ENCODE assay signal across 17 cellular contexts in the genomic region with DNA sequence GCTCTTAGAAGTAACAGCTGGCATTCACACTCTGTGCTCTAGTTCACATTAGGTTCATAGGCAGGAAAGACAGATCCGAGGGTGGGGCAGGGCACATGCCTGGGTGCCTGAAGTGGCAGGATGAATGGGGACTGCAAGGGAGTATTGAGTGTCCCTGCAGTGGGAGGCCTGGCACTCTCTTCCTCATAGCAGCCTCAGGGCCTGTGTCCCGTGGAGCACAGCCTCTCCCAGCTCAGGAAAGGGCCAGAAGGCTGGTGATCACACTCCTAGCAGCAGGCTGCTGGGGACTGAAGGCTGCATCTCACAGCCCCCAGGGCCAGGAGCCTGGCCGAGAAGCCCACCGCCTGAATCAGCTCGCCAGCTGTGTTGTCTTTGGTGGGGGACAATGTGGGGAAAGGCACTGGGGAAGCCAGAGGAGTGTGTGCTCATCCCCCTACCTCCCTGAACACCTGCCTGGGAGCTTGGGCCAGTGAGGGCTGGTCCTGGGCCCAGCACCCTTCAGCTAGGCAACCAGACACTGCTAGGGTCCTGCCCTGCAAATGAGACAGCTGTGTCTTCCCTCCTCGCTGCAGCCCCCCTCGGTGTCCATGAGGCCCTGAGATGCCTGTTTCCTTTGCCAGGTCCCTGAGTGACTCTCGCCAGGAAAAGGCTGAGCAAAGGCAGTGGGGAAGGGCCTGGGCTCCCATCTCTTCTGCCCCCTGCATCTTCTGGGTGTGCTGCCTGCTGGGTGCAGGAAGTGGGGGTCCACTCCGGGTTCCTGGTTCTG. TPM values are rescaled to one million over a fixed set of nuclear protein-coding genes. Genes with fewer than 3 reads are reported as not detected.
DNase-seq lines count a peak whose midpoint lies in the region; ATAC-seq and TF ChIP-seq lines count a peak whose summit lies in the region.
"Had no signal": no experiment of that assay in that cellular context is flagged by ENCODE, and none has a peak within 500 bp of the region (broad histone marks: within the 10 kb centered on the region; RNA-seq: fewer than 3 reads in every experiment).

No MANE protein-coding gene starts in this region.

- H3K4me3 Mint-ChIP-seq in activated naive CD4-positive, alpha-beta T cell treated with anti-CD3 and anti-CD28 coated beads, Interleukin-2, amount 50 U/mL, for 24 hours: no peak overlapping the region
- no peak overlapping the region for H3K4me3 Mint-ChIP-seq in mesothelial cell of epicardium

- H3K4me3 ChIP-seq in SK-N-MC: no peak overlapping the region
- no peak overlapping the region for H3K4me3 ChIP-seq in upper lobe of right lung
- no peak overlapping the region for H3K4me3 ChIP-seq in brain microvascular endothelial cell (ENCODE audit: low read depth, low read length)
- H3K4me3 ChIP-seq: hepatocyte, K562 had no signal

- H3K36me3 Mint-ChIP-seq in activated naive CD4-positive, alpha-beta T cell treated with anti-CD3 and anti-CD28 coated beads, Interleukin-2, amount 50 U/mL, for 24 hours: no peaks in the 10 kb centered on the region
- no peaks in the 10 kb centered on the region for H3K36me3 Mint-ChIP-seq in mesothelial cell of epicardium

- TF ChIP-seq CTCF in mesothelial cell of epicardium (IDR thresholded peaks at IDR 0.05; ENCODE audit: unreplicated experiment): no peak
- TF ChIP-seq CTCF in upper lobe of right lung (IDR thresholded peaks at IDR 0.05): no peak
- no peak for TF ChIP-seq CTCF in brain microvascular endothelial cell (IDR thresholded peaks at IDR 0.05; ENCODE audit: low read depth, low read length, missing control alignments)

- H3K4me1 ChIP-seq in upper lobe of right lung: peaks cover 22% of the 10 kb centered on the region

- DNase-seq in activated naive CD4-positive, alpha-beta T cell treated with Interleukin-2 at 50 U/mL for 16 hours: no peak
- DNase-seq in SK-N-MC (ENCODE audit: low read depth, low spot score): no peak
- DNase-seq in mesothelial cell of epicardium (ENCODE audit: low spot score in 2 of 2, unreplicated experiment in 2 of 2): peak in 1 of 2 experiments; percentile 39
- DNase-seq in upper lobe of right lung: peak; percentile 66
- DNase-seq in activated gamma-delta T cell treated with Interleukin-2 at 50 U/mL for 16 hours: no peak
- no peak for DNase-seq in brain microvascular endothelial cell
- DNase-seq: caudate nucleus; effector memory CD4-positive, alpha-beta T cell; kidney glomerular epithelial cell; NCI-H1105 treated with DMSO at 0.1 percent for 48 hours; NCI-H526 treated with DMSO at 0.1 percent for 48 hours; stimulated activated CD4-positive, alpha-beta T cell treated with anti-CD3 and anti-CD28 coated beads, Interleukin-12 subunit alpha, Interleukin-12 subunit beta, amount 100 ng/mL, for 4 hours; stimulated activated naive CD8-positive, alpha-beta T cell treated with anti-CD3 and anti-CD28 coated beads, Interleukin-15, Interleukin-2, amounts not matched to agents 100 U/mL and 50 U/mL, for 24 hours had no signal

- no peaks in the 10 kb centered on the region for H3K4me1 Mint-ChIP-seq in activated naive CD4-positive, alpha-beta T cell treated with anti-CD3 and anti-CD28 coated beads, Interleukin-2, amount 50 U/mL, for 24 hours
- peaks cover 58% of the 10 kb centered on the region for H3K4me1 Mint-ChIP-seq in mesothelial cell of epicardium

- no peaks in the 10 kb centered on the region for H3K9me3 Mint-ChIP-seq in activated naive CD4-positive, alpha-beta T cell treated with anti-CD3 and anti-CD28 coated beads, Interleukin-2, amount 50 U/mL, for 24 hours
- H3K9me3 Mint-ChIP-seq in mesothelial cell of epicardium: no peaks in the 10 kb centered on the region

- intact Hi-C loops in upper lobe of right lung (cut with DNase I): no loop called here

- H3K27ac Mint-ChIP-seq in activated naive CD4-positive, alpha-beta T cell treated with anti-CD3 and anti-CD28 coated beads, Interleukin-2, amount 50 U/mL, for 24 hours: peak overlapping the region; percentile 74
- H3K27ac Mint-ChIP-seq in mesothelial cell of epicardium: peak overlapping the region; percentile 44

- no peaks in the 10 kb centered on the region for H3K27me3 ChIP-seq in upper lobe of right lung
- no peaks in the 10 kb centered on the region for H3K27me3 ChIP-seq in brain microvascular endothelial cell (replicated peaks)
- H3K27me3 ChIP-seq: hepatocyte had no signal

- H3K36me3 ChIP-seq in SK-N-MC (ENCODE audit: insufficient read depth, low read length) (no peaks in the 10 kb centered on the region), upper lobe of right lung (no peaks in the 10 kb centered on the region), brain microvascular endothelial cell (replicated peaks) (no peaks in the 10 kb centered on the region)

- H3K27me3 Mint-ChIP-seq in activated naive CD4-positive, alpha-beta T cell treated with anti-CD3 and anti-CD28 coated beads, Interleukin-2, amount 50 U/mL, for 24 hours: no peaks in the 10 kb centered on the region
- no peaks in the 10 kb centered on the region for H3K27me3 Mint-ChIP-seq in mesothelial cell of epicardium (ENCODE audit: low read depth)

- H3K27ac ChIP-seq in SK-N-MC (peak overlapping the region; percentile 44), upper lobe of right lung (no peak overlapping the region), brain microvascular endothelial cell (no peak overlapping the region)
- H3K27ac ChIP-seq: hepatocyte had no signal

- ATAC-seq in upper lobe of right lung (peak; percentile 72), GM18907 (IDR thresholded peaks at IDR 0.05; ENCODE audit: unreplicated experiment) (no peak)
- ATAC-seq: K562; stimulated activated naive CD8-positive, alpha-beta T cell treated with anti-CD3 and anti-CD28 coated beads, Interleukin-15, Interleukin-2, amounts not matched to agents 100 U/mL and 50 U/mL, for 24 hours had no signal

- in situ Hi-C loops in brain microvascular endothelial cell (cut with HindIII; ENCODE audit: low pct_ligation_motif_present, low sequenced_read_pairs): no loop called here

- H3K9ac ChIP-seq in SK-N-MC (ENCODE audit: insufficient read length): no peak overlapping the region

- H3K9me3 ChIP-seq in SK-N-MC (ENCODE audit: low read depth, low read length): no peaks in the 10 kb centered on the region
- no peaks in the 10 kb centered on the region for H3K9me3 ChIP-seq in upper lobe of right lung

RNA-seq across cellular contexts. Expression of a gene that starts 48.3 kb away (rescaled TPM):
- 139 to 141 TPM (median 141 TPM) in 3 replicates for total RNA-seq in mesothelial cell of epicardium
- 33.2 TPM for total RNA-seq in upper lobe of right lung
